3 cellular contexts compared by ENCODE assay signal in the genomic region with DNA sequence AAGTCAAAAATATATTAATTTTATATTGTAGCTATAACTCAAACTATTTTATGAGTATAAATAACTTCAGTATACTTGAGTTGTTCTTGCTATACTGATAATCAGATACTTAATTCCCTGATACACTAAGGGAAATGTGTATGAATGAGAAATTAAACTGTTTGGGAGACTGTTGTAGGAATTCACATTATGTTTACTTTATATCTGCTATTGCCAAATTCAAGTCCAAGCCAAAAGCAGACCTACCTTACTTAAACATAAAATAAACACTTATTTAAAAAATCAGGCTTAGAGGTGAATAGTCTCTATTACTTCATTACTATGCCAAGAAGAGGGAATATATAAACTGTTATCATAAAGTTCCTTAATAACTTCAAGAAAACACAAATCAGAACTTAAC.
TF ChIP-seq lines count a peak whose summit lies in the region.

No MANE protein-coding gene starts in this region.

TF ChIP-seq in A549, 52 proteins besides CTCF, POLR2A, EP300 and RAD21:
- TF ChIP-seq POLR2AphosphoS2 (conservative IDR thresholded peaks at IDR 0.05; ENCODE audit: low read length) (no peak), HOXB5 (CRISPR knock-in tag; IDR thresholded peaks at IDR 0.05) (no peak), BHLHE40 (IDR thresholded peaks at IDR 0.05; ENCODE audit: low read depth, low read length) (no peak), ZNF302 (CRISPR knock-in tag; IDR thresholded peaks at IDR 0.05) (no peak), NR3C1 (IDR thresholded peaks at IDR 0.05) (no peak), NPAS2 (CRISPR knock-in tag; IDR thresholded peaks at IDR 0.05; ENCODE audit: borderline replicate concordance) (no peak), TFCP2L1 (CRISPR knock-in tag; IDR thresholded peaks at IDR 0.05) (no peak), FOSB (CRISPR knock-in tag; IDR thresholded peaks at IDR 0.05) (no peak), JUNB (IDR thresholded peaks at IDR 0.05) (no peak), CHD4 (IDR thresholded peaks at IDR 0.05; ENCODE audit: borderline replicate concordance) (no peak)
- TF ChIP-seq, protein P1, sequence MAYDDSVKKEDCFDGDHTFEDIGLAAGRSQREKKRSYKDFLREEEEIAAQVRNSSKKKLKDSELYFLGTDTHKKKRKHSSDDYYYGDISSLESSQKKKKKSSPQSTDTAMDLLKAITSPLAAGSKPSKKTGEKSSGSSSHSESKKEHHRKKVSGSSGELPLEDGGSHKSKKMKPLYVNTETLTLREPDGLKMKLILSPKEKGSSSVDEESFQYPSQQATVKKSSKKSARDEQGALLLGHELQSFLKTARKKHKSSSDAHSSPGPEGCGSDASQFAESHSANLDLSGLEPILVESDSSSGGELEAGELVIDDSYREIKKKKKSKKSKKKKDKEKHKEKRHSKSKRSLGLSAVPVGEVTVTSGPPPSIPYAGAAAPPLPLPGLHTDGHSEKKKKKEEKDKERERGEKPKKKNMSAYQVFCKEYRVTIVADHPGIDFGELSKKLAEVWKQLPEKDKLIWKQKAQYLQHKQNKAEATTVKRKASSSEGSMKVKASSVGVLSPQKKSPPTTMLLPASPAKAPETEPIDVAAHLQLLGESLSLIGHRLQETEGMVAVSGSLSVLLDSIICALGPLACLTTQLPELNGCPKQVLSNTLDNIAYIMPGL (CRISPR knock-in tag; IDR thresholded peaks at IDR 0.05; ENCODE audit: borderline replicate concordance): no peak
- TF ChIP-seq, protein P2, sequence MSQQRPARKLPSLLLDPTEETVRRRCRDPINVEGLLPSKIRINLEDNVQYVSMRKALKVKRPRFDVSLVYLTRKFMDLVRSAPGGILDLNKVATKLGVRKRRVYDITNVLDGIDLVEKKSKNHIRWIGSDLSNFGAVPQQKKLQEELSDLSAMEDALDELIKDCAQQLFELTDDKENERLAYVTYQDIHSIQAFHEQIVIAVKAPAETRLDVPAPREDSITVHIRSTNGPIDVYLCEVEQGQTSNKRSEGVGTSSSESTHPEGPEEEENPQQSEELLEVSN (IDR thresholded peaks at IDR 0.05; ENCODE audit: borderline replicate concordance, low read depth): no peak
- TF ChIP-seq, protein P3, sequence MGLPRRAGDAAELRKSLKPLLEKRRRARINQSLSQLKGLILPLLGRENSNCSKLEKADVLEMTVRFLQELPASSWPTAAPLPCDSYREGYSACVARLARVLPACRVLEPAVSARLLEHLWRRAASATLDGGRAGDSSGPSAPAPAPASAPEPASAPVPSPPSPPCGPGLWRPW (IDR thresholded peaks at IDR 0.05): no peak
- TF ChIP-seq, protein P4, sequence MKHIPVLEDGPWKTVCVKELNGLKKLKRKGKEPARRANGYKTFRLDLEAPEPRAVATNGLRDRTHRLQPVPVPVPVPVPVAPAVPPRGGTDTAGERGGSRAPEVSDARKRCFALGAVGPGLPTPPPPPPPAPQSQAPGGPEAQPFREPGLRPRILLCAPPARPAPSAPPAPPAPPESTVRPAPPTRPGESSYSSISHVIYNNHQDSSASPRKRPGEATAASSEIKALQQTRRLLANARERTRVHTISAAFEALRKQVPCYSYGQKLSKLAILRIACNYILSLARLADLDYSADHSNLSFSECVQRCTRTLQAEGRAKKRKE (CRISPR knock-in tag; IDR thresholded peaks at IDR 0.05; ENCODE audit: low read depth): no peak
- TF ChIP-seq, protein P5, sequence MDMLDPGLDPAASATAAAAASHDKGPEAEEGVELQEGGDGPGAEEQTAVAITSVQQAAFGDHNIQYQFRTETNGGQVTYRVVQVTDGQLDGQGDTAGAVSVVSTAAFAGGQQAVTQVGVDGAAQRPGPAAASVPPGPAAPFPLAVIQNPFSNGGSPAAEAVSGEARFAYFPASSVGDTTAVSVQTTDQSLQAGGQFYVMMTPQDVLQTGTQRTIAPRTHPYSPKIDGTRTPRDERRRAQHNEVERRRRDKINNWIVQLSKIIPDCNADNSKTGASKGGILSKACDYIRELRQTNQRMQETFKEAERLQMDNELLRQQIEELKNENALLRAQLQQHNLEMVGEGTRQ (IDR thresholded peaks at IDR 0.05): no peak
TF ChIP-seq in A549: peak in this region for 0.

TF ChIP-seq in IMR-90, 13 proteins besides CTCF, POLR2A, EP300 and RAD21:
- 0 out of 2 replicates have a peak, but pooled peaks have one; percentile 11 for TF ChIP-seq CEBPB (IDR thresholded peaks at IDR 0.05; ENCODE audit: low read depth, low read length)
- TF ChIP-seq, protein P5 (IDR thresholded peaks at IDR 0.05; ENCODE audit: low read depth, low read length): no peak

TF ChIP-seq in GM12878, 131 proteins besides CTCF, POLR2A, EP300 and RAD21:
- TF ChIP-seq HDAC6 (IDR thresholded peaks at IDR 0.05; ENCODE audit: unreplicated experiment) (no peak), BHLHE40 (IDR thresholded peaks at IDR 0.05; ENCODE audit: borderline replicate concordance in 1 of 2, low read depth in 2 of 2, low read length in 1 of 2) (no peak), RAD51 (IDR thresholded peaks at IDR 0.05) (no peak), SP1 (IDR thresholded peaks at IDR 0.05; ENCODE audit: low read depth, low read length) (no peak), SPI1 (IDR thresholded peaks at IDR 0.05; ENCODE audit: borderline replicate concordance, insufficient read depth, low read depth, low read length) (no peak), CBX3 (IDR thresholded peaks at IDR 0.05; ENCODE audit: borderline replicate concordance, low read depth) (no peak), JUND (IDR thresholded peaks at IDR 0.05; ENCODE audit: low read depth, low read length) (no peak), CEBPB (IDR thresholded peaks at IDR 0.05; ENCODE audit: borderline replicate concordance in 1 of 2, low read depth in 2 of 2, low read length in 2 of 2) (no peak), RCOR1 (conservative IDR thresholded peaks at IDR 0.05; ENCODE audit: low read depth, low read length) (no peak), RBBP5 (conservative IDR thresholded peaks at IDR 0.05) (no peak), CHD1 (IDR thresholded peaks at IDR 0.05; ENCODE audit: low read depth, low read length) (no peak), TARDBP (IDR thresholded peaks at IDR 0.05; ENCODE audit: borderline replicate concordance) (no peak)
- TF ChIP-seq, protein P6, sequence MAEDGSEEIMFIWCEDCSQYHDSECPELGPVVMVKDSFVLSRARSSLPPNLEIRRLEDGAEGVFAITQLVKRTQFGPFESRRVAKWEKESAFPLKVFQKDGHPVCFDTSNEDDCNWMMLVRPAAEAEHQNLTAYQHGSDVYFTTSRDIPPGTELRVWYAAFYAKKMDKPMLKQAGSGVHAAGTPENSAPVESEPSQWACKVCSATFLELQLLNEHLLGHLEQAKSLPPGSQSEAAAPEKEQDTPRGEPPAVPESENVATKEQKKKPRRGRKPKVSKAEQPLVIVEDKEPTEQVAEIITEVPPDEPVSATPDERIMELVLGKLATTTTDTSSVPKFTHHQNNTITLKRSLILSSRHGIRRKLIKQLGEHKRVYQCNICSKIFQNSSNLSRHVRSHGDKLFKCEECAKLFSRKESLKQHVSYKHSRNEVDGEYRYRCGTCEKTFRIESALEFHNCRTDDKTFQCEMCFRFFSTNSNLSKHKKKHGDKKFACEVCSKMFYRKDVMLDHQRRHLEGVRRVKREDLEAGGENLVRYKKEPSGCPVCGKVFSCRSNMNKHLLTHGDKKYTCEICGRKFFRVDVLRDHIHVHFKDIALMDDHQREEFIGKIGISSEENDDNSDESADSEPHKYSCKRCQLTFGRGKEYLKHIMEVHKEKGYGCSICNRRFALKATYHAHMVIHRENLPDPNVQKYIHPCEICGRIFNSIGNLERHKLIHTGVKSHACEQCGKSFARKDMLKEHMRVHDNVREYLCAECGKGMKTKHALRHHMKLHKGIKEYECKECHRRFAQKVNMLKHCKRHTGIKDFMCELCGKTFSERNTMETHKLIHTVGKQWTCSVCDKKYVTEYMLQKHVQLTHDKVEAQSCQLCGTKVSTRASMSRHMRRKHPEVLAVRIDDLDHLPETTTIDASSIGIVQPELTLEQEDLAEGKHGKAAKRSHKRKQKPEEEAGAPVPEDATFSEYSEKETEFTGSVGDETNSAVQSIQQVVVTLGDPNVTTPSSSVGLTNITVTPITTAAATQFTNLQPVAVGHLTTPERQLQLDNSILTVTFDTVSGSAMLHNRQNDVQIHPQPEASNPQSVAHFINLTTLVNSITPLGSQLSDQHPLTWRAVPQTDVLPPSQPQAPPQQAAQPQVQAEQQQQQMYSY (CRISPR knock-in tag; IDR thresholded peaks at IDR 0.05): no peak
- TF ChIP-seq, protein P7, sequence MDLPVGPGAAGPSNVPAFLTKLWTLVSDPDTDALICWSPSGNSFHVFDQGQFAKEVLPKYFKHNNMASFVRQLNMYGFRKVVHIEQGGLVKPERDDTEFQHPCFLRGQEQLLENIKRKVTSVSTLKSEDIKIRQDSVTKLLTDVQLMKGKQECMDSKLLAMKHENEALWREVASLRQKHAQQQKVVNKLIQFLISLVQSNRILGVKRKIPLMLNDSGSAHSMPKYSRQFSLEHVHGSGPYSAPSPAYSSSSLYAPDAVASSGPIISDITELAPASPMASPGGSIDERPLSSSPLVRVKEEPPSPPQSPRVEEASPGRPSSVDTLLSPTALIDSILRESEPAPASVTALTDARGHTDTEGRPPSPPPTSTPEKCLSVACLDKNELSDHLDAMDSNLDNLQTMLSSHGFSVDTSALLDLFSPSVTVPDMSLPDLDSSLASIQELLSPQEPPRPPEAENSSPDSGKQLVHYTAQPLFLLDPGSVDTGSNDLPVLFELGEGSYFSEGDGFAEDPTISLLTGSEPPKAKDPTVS (IDR thresholded peaks at IDR 0.05; ENCODE audit: low read depth, low read length): no peak
- TF ChIP-seq, protein P8, sequence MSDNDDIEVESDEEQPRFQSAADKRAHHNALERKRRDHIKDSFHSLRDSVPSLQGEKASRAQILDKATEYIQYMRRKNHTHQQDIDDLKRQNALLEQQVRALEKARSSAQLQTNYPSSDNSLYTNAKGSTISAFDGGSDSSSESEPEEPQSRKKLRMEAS (IDR thresholded peaks at IDR 0.05; ENCODE audit: low read depth, low read length): no peak
TF ChIP-seq in GM12878: peak in this region for 0.
